In the genomic region with DNA sequence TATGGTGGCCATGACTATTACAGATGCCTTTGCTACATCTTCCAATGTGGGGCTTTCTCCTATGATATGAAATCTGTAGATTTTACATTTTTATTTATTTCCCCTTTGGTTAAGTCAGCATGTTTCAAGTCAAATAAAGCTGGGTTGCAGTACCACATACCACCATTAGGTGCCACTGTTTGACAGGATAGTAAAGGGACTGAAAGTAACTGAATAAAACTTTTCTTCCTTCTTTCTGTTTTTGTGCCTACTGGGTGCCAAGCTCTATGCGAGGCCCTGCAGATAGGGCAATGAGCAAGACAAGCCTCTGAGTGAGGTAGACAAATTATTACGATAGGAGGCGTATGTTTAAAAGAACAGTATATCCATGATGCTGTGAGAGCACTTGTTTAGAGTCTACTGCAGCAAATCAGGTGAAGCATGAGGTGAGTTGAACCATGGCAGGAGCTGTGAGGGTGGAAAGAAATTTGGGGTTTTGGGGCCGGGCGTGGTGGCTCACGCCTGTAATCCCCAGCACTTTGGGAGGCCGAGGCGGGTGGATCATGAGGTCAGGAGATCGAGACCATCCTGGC, we compare ENCODE assay signal across 8 cellular contexts.
DNase-seq lines count a peak whose midpoint lies in the region; ATAC-seq and TF ChIP-seq lines count a peak whose summit lies in the region.

No MANE protein-coding gene starts in this region.

- H3K79me2 ChIP-seq in OCI-LY1 (ENCODE audit: insufficient read depth, low read length) = no peaks in the 10 kb centered on the region

- peaks cover 6% of the 10 kb centered on the region in 2 donors for H3K36me3 Mint-ChIP-seq in activated T-cell treated with anti-CD3 and anti-CD28 coated beads, Interleukin-2, amount 50 U/mL, for 72 hours (ENCODE audit: insufficient read depth in 2 of 2)
- peaks cover 4% of the 10 kb centered on the region for H3K36me3 Mint-ChIP-seq in activated T-cell treated with anti-CD3 and anti-CD28 coated beads, Interleukin-2, amount 50 U/mL, for 24 hours (ENCODE audit: low read depth)

- no peak overlapping the region for H2AFZ ChIP-seq in OCI-LY1 (ENCODE audit: low read length)

- peaks cover 4 to 14% of the 10 kb centered on the region in 2 donors for H3K9me3 Mint-ChIP-seq in activated T-cell treated with anti-CD3 and anti-CD28 coated beads, Interleukin-2, amount 50 U/mL, for 72 hours
- peaks cover 15% of the 10 kb centered on the region for H3K9me3 Mint-ChIP-seq in activated T-cell treated with anti-CD3 and anti-CD28 coated beads, Interleukin-2, amount 50 U/mL, for 24 hours

- no peak overlapping the region for H3K27ac Mint-ChIP-seq in activated T-cell treated with anti-CD3 and anti-CD28 coated beads, Interleukin-2, amount 50 U/mL, for 72 hours
- H3K27ac Mint-ChIP-seq in activated T-cell treated with anti-CD3 and anti-CD28 coated beads, Interleukin-2, amount 50 U/mL, for 24 hours = no peak overlapping the region

- H3K4me2 ChIP-seq in OCI-LY1 (ENCODE audit: low read length) = no peak overlapping the region

- TF ChIP-seq CTCF in OCI-LY1 (IDR thresholded peaks at IDR 0.05; ENCODE audit: low read length) (peak; percentile 75), epithelial cell of proximal tubule (conservative IDR thresholded peaks at IDR 0.05; ENCODE audit: low read depth, low read length) (peak; percentile 70)

- no peaks in the 10 kb centered on the region for H3K9me2 ChIP-seq in OCI-LY1 (ENCODE audit: low read depth, low read length)

- H3K9me3 ChIP-seq in OCI-LY1 (ENCODE audit: low read length) = peaks cover 10% of the 10 kb centered on the region

- no peaks in the 10 kb centered on the region for H3K36me3 ChIP-seq in OCI-LY1 (ENCODE audit: insufficient read depth, low read length)

- no peaks in the 10 kb centered on the region for H3K4me1 Mint-ChIP-seq in activated T-cell treated with anti-CD3 and anti-CD28 coated beads, Interleukin-2, amount 50 U/mL, for 72 hours (ENCODE audit: low read depth)
- no peaks in the 10 kb centered on the region for H3K4me1 Mint-ChIP-seq in activated T-cell treated with anti-CD3 and anti-CD28 coated beads, Interleukin-2, amount 50 U/mL, for 24 hours (ENCODE audit: low read depth)

- DNase-seq in activated T-cell treated with anti-CD3 and anti-CD28 coated beads, Interleukin-2, amount 50 U/mL, for 72 hours = peak; percentile 11 to 12
- no peak for DNase-seq in activated T-cell treated with anti-CD3 and anti-CD28 coated beads, Interleukin-2, amount 50 U/mL, for 24 hours
- DNase-seq in epithelial cell of proximal tubule (ENCODE audit: low read depth) (no peak), germinal center (ENCODE audit: low spot score) (no peak), G401 (ENCODE audit: low spot score) (no peak), COR-L47 (lab: John Stamatoyannopoulos, UW) (no peak)
- DNase-seq in stimulated activated CD8-positive, alpha-beta memory T cell treated with anti-CD3 and anti-CD28 coated beads, Interleukin-4, amount 100 ng/mL, for 24 hours (ENCODE audit: low read depth) = peak; percentile 3

- no peak overlapping the region for H3K4me3 ChIP-seq in OCI-LY1 (ENCODE audit: low read depth, low read length, poor library complexity, severe bottlenecking)
- no peak overlapping the region for H3K4me3 ChIP-seq in epithelial cell of proximal tubule (ENCODE audit: low read depth, low read length)

- H4K20me1 ChIP-seq in OCI-LY1 (ENCODE audit: insufficient read depth, low read length) = no peaks in the 10 kb centered on the region

- in situ Hi-C loops in G401 (cut with HindIII; ENCODE audit: low sequenced_read_pairs) = no loop called here

- H3K27me3 Mint-ChIP-seq in activated T-cell treated with anti-CD3 and anti-CD28 coated beads, Interleukin-2, amount 50 U/mL, for 72 hours (ENCODE audit: low read depth) = peaks cover 11% of the 10 kb centered on the region
- H3K27me3 Mint-ChIP-seq in activated T-cell treated with anti-CD3 and anti-CD28 coated beads, Interleukin-2, amount 50 U/mL, for 24 hours = peaks cover 11% of the 10 kb centered on the region

- H3F3A ChIP-seq in OCI-LY1 (ENCODE audit: insufficient read depth, low read length) = no peaks in the 10 kb centered on the region

- no peak overlapping the region for H3K27ac ChIP-seq in OCI-LY1 (ENCODE audit: low read depth, low read length, poor library complexity, severe bottlenecking)

- H3K4me1 ChIP-seq in OCI-LY1 (ENCODE audit: insufficient read depth, low read length, severe bottlenecking) = no peaks in the 10 kb centered on the region

- no peak overlapping the region for H3K4me3 Mint-ChIP-seq in activated T-cell treated with anti-CD3 and anti-CD28 coated beads, Interleukin-2, amount 50 U/mL, for 72 hours
- no peak overlapping the region for H3K4me3 Mint-ChIP-seq in activated T-cell treated with anti-CD3 and anti-CD28 coated beads, Interleukin-2, amount 50 U/mL, for 24 hours

- ATAC-seq in activated T-cell treated with anti-CD3 and anti-CD28 coated beads, Interleukin-2, amount 50 U/mL, for 72 hours (replicated peaks in 1 of 2) = no peak

- no peaks in the 10 kb centered on the region for H3K27me3 ChIP-seq in OCI-LY1 (ENCODE audit: insufficient read depth, low read length)

- no peak overlapping the region for H3K9ac ChIP-seq in OCI-LY1 (ENCODE audit: low read length)

Comparison
In these comparisons a context has a peak if more than half of its experiments do, and no peak if none do; other contexts are left out.
1. DNase-seq: peak in activated T-cell treated with anti-CD3 and anti-CD28 coated beads, Interleukin-2, amount 50 U/mL, for 72 hours (2 of 2) and stimulated activated CD8-positive, alpha-beta memory T cell treated with anti-CD3 and anti-CD28 coated beads, Interleukin-4, amount 100 ng/mL, for 24 hours (single experiment); none in activated T-cell treated with anti-CD3 and anti-CD28 coated beads, Interleukin-2, amount 50 U/mL, for 24 hours (single experiment), epithelial cell of proximal tubule (single experiment), germinal center (single experiment), G401 (single experiment) and COR-L47 (single experiment).